ENCODE assay signal across 14 cellular contexts in genomic region chr12:88725592-88726143, GRCh38.
DNase-seq lines count a peak whose midpoint lies in the region; ATAC-seq and TF ChIP-seq lines count a peak whose summit lies in the region.
"Had no signal": no experiment of that assay in that cellular context is flagged by ENCODE, and none has a peak within 500 bp of the region (broad histone marks: within the 10 kb centered on the region; RNA-seq: fewer than 3 reads in every experiment).

No MANE protein-coding gene starts in this region.

- H3K27me3 ChIP-seq in SK-N-SH (ENCODE audit: insufficient read depth), result no peaks in the 10 kb centered on the region
- no peaks in the 10 kb centered on the region for H3K27me3 ChIP-seq in gastroesophageal sphincter
- no peaks in the 10 kb centered on the region for H3K27me3 ChIP-seq in Karpas-422 (ENCODE audit: low read length)

- H2AFZ ChIP-seq in SK-N-SH (ENCODE audit: low read depth) (no peak overlapping the region), Karpas-422 (ENCODE audit: low read length) (no peak overlapping the region)

- H3K4me3 ChIP-seq in SK-N-SH (ENCODE audit: low read depth in 2 of 2, low read length in 1 of 2) (no peak overlapping the region), gastroesophageal sphincter (no peak overlapping the region), Karpas-422 (ENCODE audit: low read length) (no peak overlapping the region)

- H3F3A ChIP-seq in SK-N-SH (replicated peaks; ENCODE audit: insufficient read depth), result no peaks in the 10 kb centered on the region

- TF ChIP-seq EP300 in SK-N-SH (IDR thresholded peaks at IDR 0.05; ENCODE audit: borderline replicate concordance in 1 of 2, low read depth in 1 of 2, low read length in 1 of 2), result peak in 1 of 2 experiments; percentile 67; a peak in 1 of 4 replicates
- no peak for TF ChIP-seq EP300 in gastroesophageal sphincter (IDR thresholded peaks at IDR 0.05)

- H3K79me2 ChIP-seq in SK-N-SH (ENCODE audit: insufficient read depth) (no peaks in the 10 kb centered on the region), Karpas-422 (ENCODE audit: low read length) (no peaks in the 10 kb centered on the region)

- CTCF ChIA-PET in SK-N-SH (lab: Yijun Ruan, JAX), result no interaction called here

- H3K4me2 ChIP-seq in SK-N-SH (no peak overlapping the region), Karpas-422 (ENCODE audit: low read depth, low read length, poor library complexity, severe bottlenecking) (no peak overlapping the region)

- no peak for TF ChIP-seq POLR2A in gastroesophageal sphincter (IDR thresholded peaks at IDR 0.05)

- H4K20me1 ChIP-seq in SK-N-SH (ENCODE audit: insufficient read depth) (no peaks in the 10 kb centered on the region), Karpas-422 (ENCODE audit: insufficient read depth, low read depth, low read length) (no peaks in the 10 kb centered on the region)

- TF ChIP-seq CTCF in SK-N-SH (IDR thresholded peaks at IDR 0.05), result no peak
- no peak for TF ChIP-seq CTCF in gastroesophageal sphincter (IDR thresholded peaks at IDR 0.05)

- POLR2A ChIA-PET in SK-N-SH (lab: Yijun Ruan, JAX), result no interaction called here

- H3K9ac ChIP-seq in SK-N-SH (no peak overlapping the region), Karpas-422 (ENCODE audit: low read length) (no peak overlapping the region)

- H3K9me2 ChIP-seq in SK-N-SH, result no peaks in the 10 kb centered on the region
- H3K9me2 ChIP-seq in Karpas-422 (replicated peaks; ENCODE audit: insufficient read depth, low read length), result no peaks in the 10 kb centered on the region

- H3K36me3 ChIP-seq in SK-N-SH (replicated peaks in 1 of 2; ENCODE audit: control insufficient read depth in 1 of 2, insufficient read depth in 2 of 2, low read length in 1 of 2) (no peaks in the 10 kb centered on the region), gastroesophageal sphincter (no peaks in the 10 kb centered on the region), Karpas-422 (ENCODE audit: insufficient read depth, low read length) (no peaks in the 10 kb centered on the region)

- H3K4me1 ChIP-seq in SK-N-SH (ENCODE audit: control insufficient read depth in 1 of 2, insufficient read depth in 2 of 2, low read depth in 1 of 2, low read length in 1 of 2) (no peaks in the 10 kb centered on the region; a peak in 1 of 4 replicates), gastroesophageal sphincter (peaks cover 0 to 39% (median 5%) of the 10 kb centered on the region in 3 donors), Karpas-422 (ENCODE audit: low read length) (no peaks in the 10 kb centered on the region)

- 87% methylated on average over 1 of the region's 1 CpG for WGBS in SK-N-SH (ENCODE audit: low lambda C conversion rate)
- WGBS in gastroesophageal sphincter (ENCODE audit: low coverage in 1 of 2), 2 donors, result 37 to 60% methylated on average over 1 of the region's 1 CpG

- H3K27ac ChIP-seq in SK-N-SH (ENCODE audit: low read depth in 2 of 2, low read length in 1 of 2) (peak overlapping the region in 1 of 2 experiments; percentile 64; a peak in 1 of 4 replicates), gastroesophageal sphincter (peak overlapping the region; percentile 51 to 71 (median 57)), Karpas-422 (ENCODE audit: low read length) (no peak overlapping the region)

- ATAC-seq in SK-N-SH treated with all-trans-retinoic acid at 6 μM for 48 hours (no peak), gastroesophageal sphincter (no peak), Right ventricle myocardium inferior (no peak)

- DNase-seq in SK-N-SH, result peak; percentile 31
- DNase-seq in NCI-H146 treated with DMSO at 0.1 percent for 48 hours (lab: John Stamatoyannopoulos, UW; ENCODE audit: unreplicated experiment), result peak; percentile 44
- DNase-seq in Right ventricle myocardium inferior (ENCODE audit: missing footprints), result no peak
- DNase-seq in Karpas-422, result no peak
- no peak for DNase-seq in inferior parietal cortex (ENCODE audit: extremely low spot score)
- DNase-seq: ACHN; C1 segment of cervical spinal cord; CD4-positive, alpha-beta T cell; DMS79; EL; GOT3; H9 had no signal

- TF ChIP-seq RAD21 in SK-N-SH (IDR thresholded peaks at IDR 0.05; ENCODE audit: low read length), result no peak

- H3K9me3 ChIP-seq in SK-N-SH (no peaks in the 10 kb centered on the region), gastroesophageal sphincter (no peaks in the 10 kb centered on the region), Karpas-422 (ENCODE audit: low read length) (no peaks in the 10 kb centered on the region)

- intact Hi-C loops in Right ventricle myocardium inferior (cut with DNase I), result no loop called here

TF ChIP-seq in SK-N-SH, 30 proteins besides CTCF, POLR2A, EP300 and RAD21:
- TF ChIP-seq TAF1 (IDR thresholded peaks at IDR 0.05; ENCODE audit: borderline replicate concordance, low read depth, low read length), result no peak
- peak; percentile 30 for TF ChIP-seq CHD2 (IDR thresholded peaks at IDR 0.05; ENCODE audit: low read length, partially characterized antibody)
- no peak for TF ChIP-seq POLR2AphosphoS5 (IDR thresholded peaks at IDR 0.05; ENCODE audit: low read depth, low read length)
- peak; percentile 24; the same call in 1 of the 2 replicates for TF ChIP-seq RCOR1 (IDR thresholded peaks at IDR 0.05; ENCODE audit: low read length)
- TF ChIP-seq, protein P1, sequence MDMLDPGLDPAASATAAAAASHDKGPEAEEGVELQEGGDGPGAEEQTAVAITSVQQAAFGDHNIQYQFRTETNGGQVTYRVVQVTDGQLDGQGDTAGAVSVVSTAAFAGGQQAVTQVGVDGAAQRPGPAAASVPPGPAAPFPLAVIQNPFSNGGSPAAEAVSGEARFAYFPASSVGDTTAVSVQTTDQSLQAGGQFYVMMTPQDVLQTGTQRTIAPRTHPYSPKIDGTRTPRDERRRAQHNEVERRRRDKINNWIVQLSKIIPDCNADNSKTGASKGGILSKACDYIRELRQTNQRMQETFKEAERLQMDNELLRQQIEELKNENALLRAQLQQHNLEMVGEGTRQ (IDR thresholded peaks at IDR 0.05; ENCODE audit: borderline replicate concordance, low read depth, low read length), result no peak
- no peak for TF ChIP-seq PBX3 (IDR thresholded peaks at IDR 0.05)
- TF ChIP-seq GATA2 (CRISPR knock-in tag; IDR thresholded peaks at IDR 0.05), result peak; percentile 62
TF ChIP-seq in SK-N-SH: peak in this region for 3.

TF ChIP-seq in SK-N-SH treated with all-trans-retinoic acid at 6 μM for 48 hours, 23 proteins besides CTCF, POLR2A, EP300 and RAD21:
- no peak for TF ChIP-seq RARB (CRISPR knock-in tag; IDR thresholded peaks at IDR 0.05)
- TF ChIP-seq ISL1 (CRISPR knock-in tag; IDR thresholded peaks at IDR 0.05), result no peak
- TF ChIP-seq, protein P2, sequence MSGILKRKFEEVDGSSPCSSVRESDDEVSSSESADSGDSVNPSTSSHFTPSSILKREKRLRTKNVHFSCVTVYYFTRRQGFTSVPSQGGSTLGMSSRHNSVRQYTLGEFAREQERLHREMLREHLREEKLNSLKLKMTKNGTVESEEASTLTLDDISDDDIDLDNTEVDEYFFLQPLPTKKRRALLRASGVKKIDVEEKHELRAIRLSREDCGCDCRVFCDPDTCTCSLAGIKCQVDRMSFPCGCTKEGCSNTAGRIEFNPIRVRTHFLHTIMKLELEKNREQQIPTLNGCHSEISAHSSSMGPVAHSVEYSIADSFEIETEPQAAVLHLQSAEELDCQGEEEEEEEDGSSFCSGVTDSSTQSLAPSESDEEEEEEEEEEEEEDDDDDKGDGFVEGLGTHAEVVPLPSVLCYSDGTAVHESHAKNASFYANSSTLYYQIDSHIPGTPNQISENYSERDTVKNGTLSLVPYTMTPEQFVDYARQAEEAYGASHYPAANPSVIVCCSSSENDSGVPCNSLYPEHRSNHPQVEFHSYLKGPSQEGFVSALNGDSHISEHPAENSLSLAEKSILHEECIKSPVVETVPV (CRISPR knock-in tag; IDR thresholded peaks at IDR 0.05), result no peak
- no peak for TF ChIP-seq ZFP30 (CRISPR knock-in tag; IDR thresholded peaks at IDR 0.05)

Comparison
In these comparisons a context has a peak if more than half of its experiments do, and no peak if none do; other contexts are left out.
1. DNase-seq: peak in SK-N-SH (single experiment) and NCI-H146 treated with DMSO at 0.1 percent for 48 hours (single experiment); none in Right ventricle myocardium inferior (single experiment), Karpas-422 (single experiment) and inferior parietal cortex (single experiment).